In the genomic region with DNA sequence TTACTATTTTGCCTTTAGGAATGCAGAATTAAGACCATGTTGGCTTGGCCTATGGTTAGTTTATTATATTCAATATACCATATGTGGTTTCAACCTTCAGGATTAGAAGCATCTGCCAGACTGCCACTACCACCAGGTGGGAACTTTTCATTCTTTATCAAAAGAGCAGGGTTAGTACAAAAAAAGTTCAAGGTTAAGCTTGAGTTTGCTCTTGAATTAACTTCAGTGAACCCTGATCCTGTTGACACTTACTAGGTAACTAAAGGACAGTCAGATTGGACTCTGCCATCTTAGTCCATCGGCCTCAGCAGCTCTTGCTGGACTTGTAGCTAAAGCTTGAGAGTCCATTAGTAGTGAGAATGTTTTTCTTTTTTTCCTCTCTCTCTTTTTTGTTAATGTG, we compare ENCODE assay signal across 17 cellular contexts. TPM values are rescaled to one million over a fixed set of nuclear protein-coding genes. Genes with fewer than 3 reads are reported as not detected.
DNase-seq lines count a peak whose midpoint lies in the region; ATAC-seq, FAIRE-seq and TF ChIP-seq lines count a peak whose summit lies in the region.
"Had no signal": no experiment of that assay in that cellular context is flagged by ENCODE, and none has a peak within 500 bp of the region (broad histone marks: within the 10 kb centered on the region; RNA-seq: fewer than 3 reads in every experiment).

No MANE protein-coding gene starts in this region.

- no peak overlapping the region for H3K9ac ChIP-seq in SK-N-MC (ENCODE audit: insufficient read length)
- H3K9ac ChIP-seq: SK-N-SH had no signal

- H3K27ac Mint-ChIP-seq in MCF 10A (ENCODE audit: low read depth, unreplicated experiment), result no peak overlapping the region
- H3K27ac Mint-ChIP-seq: GM23338 had no signal

- H3K36me3 Mint-ChIP-seq in MCF 10A (ENCODE audit: insufficient read depth, unreplicated experiment), result no peaks in the 10 kb centered on the region

- H3K27ac ChIP-seq in breast epithelium (peak overlapping the region; percentile 8 to 11), SK-N-MC (peak overlapping the region; percentile 60), uterus (peak overlapping the region; percentile 96 to 99)

- H3K9me3 Mint-ChIP-seq in MCF 10A (ENCODE audit: unreplicated experiment), result no peaks in the 10 kb centered on the region
- H3K9me3 Mint-ChIP-seq: GM23338 had no signal

- H3K36me3 ChIP-seq in breast epithelium (no peaks in the 10 kb centered on the region), SK-N-MC (ENCODE audit: insufficient read depth, low read length) (peaks cover 15% of the 10 kb centered on the region; the same call in 1 of the 2 replicates), uterus (no peaks in the 10 kb centered on the region)

- TF ChIP-seq CTCF in breast epithelium (IDR thresholded peaks at IDR 0.05) (no peak), MCF 10A (IDR thresholded peaks at IDR 0.05; ENCODE audit: unreplicated experiment) (no peak), uterus (IDR thresholded peaks at IDR 0.05) (no peak)

- TF ChIP-seq POLR2A in breast epithelium (IDR thresholded peaks at IDR 0.05) (no peak), uterus (IDR thresholded peaks at IDR 0.05) (no peak)

- ATAC-seq in left lobe of liver (peak; percentile 87), GM21717 (IDR thresholded peaks at IDR 0.05; ENCODE audit: unreplicated experiment) (no peak)
- ATAC-seq: GM12878, GM23338 had no signal

- no TSS peak for BruUV-seq in MCF 10A (replicated peaks; lab: Mats Ljungman, UMichigan)

- H3K4me3 ChIP-seq in breast epithelium (no peak overlapping the region), SK-N-MC (no peak overlapping the region), uterus (no peak overlapping the region)
- H3K4me3 ChIP-seq: GM12878, GM23338 had no signal

- POLR2A ChIA-PET in MCF 10A (lab: Yijun Ruan, JAX), result interaction anchor here (0.5 to 7.1 kb wide), 2 partner anchors 22 to 814 kb away, joined by 3 to 50 read pairs; a partner anchor contains a TSS

- H3K4me1 Mint-ChIP-seq in MCF 10A (ENCODE audit: insufficient read depth, unreplicated experiment), result peaks cover 20% of the 10 kb centered on the region

- H3K9me3 ChIP-seq in breast epithelium (no peaks in the 10 kb centered on the region), SK-N-MC (ENCODE audit: low read depth, low read length) (no peaks in the 10 kb centered on the region), uterus (no peaks in the 10 kb centered on the region)
- H3K9me3 ChIP-seq: Caco-2, SK-N-SH had no signal

- intact Hi-C loops in breast epithelium (cut with DNase I; ENCODE audit: low total_unique reads), result no loop called here
- intact Hi-C loops in MCF 10A (cut with micrococcal nuclease), result no loop called here
- intact Hi-C loops in uterus (cut with DNase I; ENCODE audit: low total_unique reads), result no loop called here

- no peak for FAIRE-seq in frontal cortex (lab: Jason Lieb, UNC)
- FAIRE-seq: GM12878, GM18507 had no signal

- H3K4me3 Mint-ChIP-seq in MCF 10A (ENCODE audit: unreplicated experiment), result no peak overlapping the region
- H3K4me3 Mint-ChIP-seq: GM23338 had no signal

- DNase-seq in breast epithelium (ENCODE audit: low spot score in 2 of 2) (no peak), MCF 10A (ENCODE audit: unreplicated experiment) (no peak), SK-N-MC (ENCODE audit: low read depth, low spot score) (no peak), left lobe of liver (ENCODE audit: low spot score) (peak; percentile 77), uterus (no peak), frontal cortex (ENCODE audit: low spot score in 2 of 2) (no peak), AG20443 (ENCODE audit: low spot score) (no peak)
- DNase-seq: Caco-2, DMS79, NCI-H1092 treated with DMSO at 0.1 percent for 48 hours, NCI-H187, NCI-H748 treated with DMSO at 0.1 percent for 48 hours, SK-N-SH had no signal

- CTCF ChIA-PET in MCF 10A (lab: Yijun Ruan, JAX), result interaction anchor here (0.5 to 1.0 kb wide), 3 partner anchors 62 to 981 kb away, joined by 3 read pairs; no protein-coding TSS in a partner anchor

- H3K4me1 ChIP-seq in breast epithelium (no peaks in the 10 kb centered on the region), uterus (peaks cover 4 to 7% of the 10 kb centered on the region in 2 donors)
- H3K4me1 ChIP-seq: Caco-2 had no signal

- H3K27me3 Mint-ChIP-seq in MCF 10A (ENCODE audit: insufficient read depth, unreplicated experiment), result no peaks in the 10 kb centered on the region

- H3K27me3 ChIP-seq in breast epithelium (no peaks in the 10 kb centered on the region), uterus (no peaks in the 10 kb centered on the region)

RNA-seq across cellular contexts. Expression of a gene that starts 22.1 kb away (rescaled TPM):
- total RNA-seq in breast epithelium, result 100 to 1,000 TPM; 162 to 217 (median 196) TPM
- total RNA-seq in MCF 10A (2022), result 242 and 281 TPM in 2 replicates
- 54.4 TPM for total RNA-seq in left lobe of liver
- 100 to 1,000 TPM; 294 to 434 (median 374) TPM for total RNA-seq in uterus
- 106 TPM for total RNA-seq in frontal cortex

Comparison
In these comparisons a context has a peak if more than half of its experiments do, and no peak if none do; other contexts are left out.
1. H3K27ac ChIP-seq: peak in every context shown above with its lines; median percentile 98 in uterus; 60 in SK-N-MC; 10 in breast epithelium.